In the genomic region with DNA sequence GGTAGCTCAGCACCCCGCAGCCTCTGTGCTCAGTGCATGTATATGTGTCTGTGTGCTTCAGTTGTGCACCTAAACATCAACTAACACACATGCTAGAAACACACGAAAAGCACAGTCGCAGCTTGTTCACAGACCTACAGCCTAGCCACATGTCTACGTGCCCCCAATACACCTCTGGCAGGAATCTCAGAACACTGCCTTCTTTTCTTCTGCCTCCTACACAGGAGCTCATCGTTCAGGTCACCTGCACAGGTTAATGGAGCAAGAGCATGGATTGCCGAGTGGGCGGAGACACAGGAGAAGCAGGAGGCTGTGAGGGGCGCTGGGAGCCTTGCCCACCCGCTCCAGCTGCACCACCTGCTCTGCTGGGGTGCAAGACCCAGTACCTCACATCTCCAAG, we compare ENCODE assay signal across 26 cellular contexts. TPM values are rescaled to one million over a fixed set of nuclear protein-coding genes. Genes with fewer than 3 reads are reported as not detected.
DNase-seq lines count a peak whose midpoint lies in the region; ATAC-seq and TF ChIP-seq lines count a peak whose summit lies in the region.
"Had no signal": no experiment of that assay in that cellular context is flagged by ENCODE, and none has a peak within 500 bp of the region (broad histone marks: within the 10 kb centered on the region; RNA-seq: fewer than 3 reads in every experiment).

No MANE protein-coding gene starts in this region.

- CTCF ChIA-PET in HCT116 (lab: Charles Lee), result interaction anchor here (0.8 to 2.7 kb wide), 7 partner anchors 9 to 274 kb away, joined by 3 to 15 read pairs (median 4); partner anchors contain the start of genes LZIC and NMNAT1
- CTCF ChIA-PET in PC-9 (lab: Charles Lee), result interaction anchor here (0.5 to 1.8 kb wide), 5 partner anchors 14 to 78 kb away, joined by 3 to 16 read pairs (median 7); partner anchors contain the start of genes LZIC and NMNAT1

- H2BK15ac ChIP-seq in neuronal stem cell (ENCODE audit: low read length), result no peak overlapping the region

- no peak overlapping the region for H4K8ac ChIP-seq in neuronal stem cell (ENCODE audit: low read depth, low read length)

- H3K9ac ChIP-seq in HCT116 (ENCODE audit: low read length) (no peak overlapping the region), neuronal stem cell (ENCODE audit: low read depth, low read length, poor library complexity) (no peak overlapping the region), neural progenitor cell (no peak overlapping the region)
- H3K9ac ChIP-seq: KMS-11, SK-N-SH had no signal

- no peaks in the 10 kb centered on the region for H3K9me2 ChIP-seq in HCT116 (ENCODE audit: insufficient read depth)
- H3K9me2 ChIP-seq in PC-9 (ENCODE audit: insufficient read depth), result no peaks in the 10 kb centered on the region
- H3K9me2 ChIP-seq: SK-N-SH had no signal

- H3K4me1 ChIP-seq in HCT116 (ENCODE audit: control insufficient read depth in 1 of 2, insufficient read depth in 2 of 2, low read length in 2 of 2) (peaks cover 20 to 38% of the 10 kb centered on the region in 2 experiments), PC-9 (replicated peaks; ENCODE audit: insufficient read depth) (peaks cover 32% of the 10 kb centered on the region), esophagus squamous epithelium (peaks cover 27 to 82% (median 27%) of the 10 kb centered on the region in 3 donors), neuronal stem cell (ENCODE audit: control insufficient read depth in 2 of 2, insufficient read depth in 1 of 2, low read depth in 1 of 2, low read length in 2 of 2) (peaks cover 7 to 10% of the 10 kb centered on the region in 2 donors), neural progenitor cell (peaks cover 9% of the 10 kb centered on the region)
- H3K4me1 ChIP-seq: Caco-2 had no signal

- no peak overlapping the region for H3K4me3 Mint-ChIP-seq in neural progenitor cell
- H3K4me3 Mint-ChIP-seq: CD8-positive, alpha-beta T cell; IgD-negative memory B cell had no signal

- H2BK120ac ChIP-seq in neuronal stem cell (ENCODE audit: low read depth, low read length), result no peak overlapping the region

- RAD21 ChIA-PET in HCT116 (lab: Charles Lee; ENCODE audit: low non-redundant PET in 1 of 2, low total read pairs in 2 of 2, uncharacterized antibody in 2 of 2, unreplicated experiment in 2 of 2), result interaction anchor here (0.5 to 1.8 kb wide), 4 partner anchors 32 to 275 kb away, joined by 3 to 13 read pairs (median 6); partner anchors contain the start of gene CTNNBIP1 (in 1 of the 2)

- POLR2A ChIA-PET in HCT116 (lab: Charles Lee), result interaction anchor here (0.9 to 1.8 kb wide), 3 partner anchors 12 to 65 kb away, joined by 3 to 11 read pairs (median 4); partner anchors contain the start of genes LZIC and NMNAT1
- POLR2A ChIA-PET in PC-9 (lab: Charles Lee; ENCODE audit: unreplicated experiment), result interaction anchor here (0.5 to 0.6 kb wide), 3 partner anchors 35 to 168 kb away, joined by 5 to 6 read pairs (median 5); no protein-coding TSS in a partner anchor

- peak overlapping the region; percentile 17 for H3K27ac ChIP-seq in HCT116 (ENCODE audit: low read depth, low read length)
- H3K27ac ChIP-seq in PC-9, result no peak overlapping the region
- H3K27ac ChIP-seq in esophagus squamous epithelium, result peak overlapping the region; percentile 44 to 89 (median 73)
- H3K27ac ChIP-seq in neuronal stem cell (replicated peaks; ENCODE audit: low read length), result no peak overlapping the region
- no peak overlapping the region for H3K27ac ChIP-seq in neural progenitor cell
- H3K27ac ChIP-seq: KMS-11 had no signal

- H3K79me2 ChIP-seq in HCT116 (ENCODE audit: insufficient read depth, low read length), result no peaks in the 10 kb centered on the region
- H3K79me2 ChIP-seq in PC-9 (ENCODE audit: low read depth), result no peaks in the 10 kb centered on the region
- no peaks in the 10 kb centered on the region for H3K79me2 ChIP-seq in neural progenitor cell (ENCODE audit: low read depth)

- H2AFZ ChIP-seq in HCT116 (ENCODE audit: low read depth, low read length, poor library complexity, severe bottlenecking) (no peak overlapping the region), PC-9 (no peak overlapping the region), neuronal stem cell (ENCODE audit: low read length) (no peak overlapping the region), neural progenitor cell (replicated peaks) (no peak overlapping the region)

- H3K14ac ChIP-seq in neuronal stem cell (ENCODE audit: low read length), result peak overlapping the region; percentile 58

- H3K4me2 ChIP-seq in HCT116 (ENCODE audit: low read length) (peak overlapping the region; percentile 73), PC-9 (peak overlapping the region; percentile 70), neuronal stem cell (ENCODE audit: insufficient read depth, low read length, poor library complexity, severe bottlenecking) (no peak overlapping the region), neural progenitor cell (no peak overlapping the region)
- H3K4me2 ChIP-seq: KMS-11, SK-N-SH had no signal

- no peak overlapping the region for H2AK5ac ChIP-seq in neuronal stem cell (ENCODE audit: low read depth, low read length)

- WGBS in esophagus squamous epithelium, 2 donors, result 66 to 68% methylated on average over 4 to 7 of the region's 9 CpGs
- no CpG with 5 or more reads among the region's 9 CpGs for WGBS in neuronal stem cell (ENCODE audit: extremely low coverage in 2 of 2, insufficient read length in 2 of 2, insufficient replicate concordance in 1 of 2), 2 donors

- H3K4me3 ChIP-seq in HCT116 (replicated peaks in 1 of 2; ENCODE audit: low read depth in 1 of 2, low read length in 2 of 2), result peak overlapping the region in 1 of 2 experiments; percentile 36; a peak in 1 of 4 replicates
- H3K4me3 ChIP-seq in PC-9, result no peak overlapping the region
- no peak overlapping the region for H3K4me3 ChIP-seq in esophagus squamous epithelium
- H3K4me3 ChIP-seq in neuronal stem cell (ENCODE audit: low read length in 2 of 2), result no peak overlapping the region
- no peak overlapping the region for H3K4me3 ChIP-seq in neural progenitor cell
- H3K4me3 ChIP-seq: GM12878 had no signal

- H4K91ac ChIP-seq in neuronal stem cell (ENCODE audit: low read depth, low read length, poor library complexity), result no peak overlapping the region

- TF ChIP-seq POLR2A in HCT116 (IDR thresholded peaks at IDR 0.05; ENCODE audit: borderline replicate concordance, extremely low read depth, insufficient read depth, insufficient read length) (no peak), esophagus squamous epithelium (IDR thresholded peaks at IDR 0.05) (no peak)

- H3F3A ChIP-seq in PC-9 (ENCODE audit: insufficient read depth, low read depth) (peaks cover 27% of the 10 kb centered on the region), neural progenitor cell (ENCODE audit: low read depth) (peaks cover 9% of the 10 kb centered on the region)

- no peak for ATAC-seq in HCT116
- ATAC-seq: CD8-positive, alpha-beta T cell; GM12878 had no signal

- peaks cover 21% of the 10 kb centered on the region for H3K4me1 Mint-ChIP-seq in neural progenitor cell

- H3K9me3 Mint-ChIP-seq in neural progenitor cell, result no peaks in the 10 kb centered on the region
- H3K9me3 Mint-ChIP-seq: CD8-positive, alpha-beta T cell; IgD-negative memory B cell had no signal

- H3K27me3 ChIP-seq in HCT116 (ENCODE audit: insufficient read depth, low read length) (no peaks in the 10 kb centered on the region), PC-9 (ENCODE audit: insufficient read depth, low read depth) (no peaks in the 10 kb centered on the region), esophagus squamous epithelium (no peaks in the 10 kb centered on the region), neuronal stem cell (ENCODE audit: control insufficient read depth in 3 of 3, insufficient read depth in 3 of 3, low read depth in 1 of 3, low read length in 3 of 3) (no peaks in the 10 kb centered on the region), neural progenitor cell (no peaks in the 10 kb centered on the region)
- H3K27me3 ChIP-seq: Peyer's patch had no signal

- TF ChIP-seq CTCF in HCT116 (IDR thresholded peaks at IDR 0.05 in 2 of 3, conservative IDR thresholded peaks at IDR 0.05 in 1 of 3; ENCODE audit: borderline replicate concordance in 1 of 3, insufficient read depth in 1 of 3, low read depth in 2 of 3, low read length in 2 of 3) (no peak), PC-9 (conservative IDR thresholded peaks at IDR 0.05) (no peak), esophagus squamous epithelium (IDR thresholded peaks at IDR 0.05) (no peak), neural progenitor cell (IDR thresholded peaks at IDR 0.05) (no peak)

- peaks cover 5% of the 10 kb centered on the region for H3K36me3 Mint-ChIP-seq in neural progenitor cell
- H3K36me3 Mint-ChIP-seq: CD8-positive, alpha-beta T cell; IgD-negative memory B cell had no signal

- H3K4ac ChIP-seq in neuronal stem cell (ENCODE audit: low read length), result no peak overlapping the region

- no peak overlapping the region for H3K27ac Mint-ChIP-seq in neural progenitor cell
- H3K27ac Mint-ChIP-seq: CD8-positive, alpha-beta T cell; IgD-negative memory B cell had no signal

- no peak overlapping the region for H2BK12ac ChIP-seq in neuronal stem cell (ENCODE audit: low read length)

- BruUV-seq in HCT116 (replicated peaks; lab: Mats Ljungman, UMichigan), result no TSS peak
- BruUV-seq in PC-9 (replicated peaks; lab: Mats Ljungman, UMichigan), result no TSS peak

- peaks cover 9% of the 10 kb centered on the region for H3K27me3 Mint-ChIP-seq in neural progenitor cell (ENCODE audit: insufficient read depth, low read depth)
- H3K27me3 Mint-ChIP-seq: IgD-negative memory B cell had no signal

- H3K9me3 ChIP-seq in HCT116 (ENCODE audit: control insufficient read depth in 1 of 2, insufficient read depth in 1 of 2, low read depth in 1 of 2, low read length in 2 of 2) (no peaks in the 10 kb centered on the region), PC-9 (ENCODE audit: insufficient read depth, low read depth) (no peaks in the 10 kb centered on the region), esophagus squamous epithelium (no peaks in the 10 kb centered on the region), neuronal stem cell (replicated peaks in 1 of 2; ENCODE audit: control insufficient read depth in 2 of 2, insufficient read depth in 1 of 2, low read depth in 1 of 2, low read length in 2 of 2) (no peaks in the 10 kb centered on the region), neural progenitor cell (ENCODE audit: low read depth) (no peaks in the 10 kb centered on the region)
- H3K9me3 ChIP-seq: Caco-2, Peyer's patch, SK-N-SH had no signal

- no peak for TF ChIP-seq RAD21 in HCT116 (IDR thresholded peaks at IDR 0.05; ENCODE audit: low read depth)

- H4K20me1 ChIP-seq in HCT116 (ENCODE audit: insufficient read depth) (no peaks in the 10 kb centered on the region), PC-9 (ENCODE audit: insufficient read depth) (no peaks in the 10 kb centered on the region), neural progenitor cell (ENCODE audit: low read depth) (no peaks in the 10 kb centered on the region)

- H3K79me1 ChIP-seq in neuronal stem cell (ENCODE audit: low read depth, low read length), result peaks cover 15% of the 10 kb centered on the region

- no peak overlapping the region for H3K23ac ChIP-seq in neuronal stem cell (ENCODE audit: low read depth, low read length, poor library complexity)

- intact Hi-C loops in HCT116 (cut with micrococcal nuclease), result loop anchor here (1.0 to 5.0 kb wide), 3 partner anchors 64 to 549 kb away; no protein-coding TSS in a partner anchor
- intact Hi-C loops in PC-9 (cut with micrococcal nuclease; ENCODE audit: unreplicated experiment), result loop anchor here (1.0 kb wide), 5 partner anchors 15 to 550 kb away; partner anchors contain the start of genes CTNNBIP1, LZIC, NMNAT1 and UBE4B
- intact Hi-C loops in esophagus squamous epithelium (cut with DNase I), result loop anchor here (5.0 kb wide), 1 partner anchor 64 kb away; the partner anchor contains the start of genes LZIC and NMNAT1

- H3K36me3 ChIP-seq in HCT116 (ENCODE audit: control insufficient read depth in 1 of 2, insufficient read depth in 2 of 2, low read length in 2 of 2), result no peaks in the 10 kb centered on the region
- no peaks in the 10 kb centered on the region for H3K36me3 ChIP-seq in PC-9 (ENCODE audit: low read depth)
- H3K36me3 ChIP-seq in esophagus squamous epithelium, result peaks cover 0 to 19% (median 0%) of the 10 kb centered on the region in 3 donors
- peaks cover 3 to 9% of the 10 kb centered on the region in 2 donors for H3K36me3 ChIP-seq in neuronal stem cell (replicated peaks in 1 of 2; ENCODE audit: control insufficient read depth in 2 of 2, insufficient read depth in 2 of 2, low read length in 2 of 2)
- no peaks in the 10 kb centered on the region for H3K36me3 ChIP-seq in neural progenitor cell
- H3K36me3 ChIP-seq: Peyer's patch had no signal

- DNase-seq in HCT116 (ENCODE audit: low read depth, low spot score) (no peak), PC-9 (no peak), esophagus squamous epithelium (lab: John Stamatoyannopoulos, UW) (no peak), neuronal stem cell (ENCODE audit: low spot score) (no peak), NCI-H1417 (lab: John Stamatoyannopoulos, UW) (no peak), neural progenitor cell (ENCODE audit: low spot score) (no peak)
- no peak for DNase-seq in stimulated activated CD4-positive, alpha-beta T cell treated with anti-CD3 and anti-CD28 coated beads, Interleukin-4, amount 100 ng/mL, for 24 hours
- DNase-seq: C1 segment of cervical spinal cord; Caco-2; CD8-positive, alpha-beta T cell; DMS 273 treated with DMSO at 0.1 percent for 48 hours; DMS79; EL; GDM1; GOT3; HCEC 1CT; MM.1S; NCI-H1048; NCI-H1417 treated with DMSO at 0.1 percent for 48 hours; NCI-H1694 treated with DMSO at 0.1 percent for 48 hours; SK-N-SH; SW 1271 had no signal

- no peak overlapping the region for H3K18ac ChIP-seq in neuronal stem cell (ENCODE audit: low read length)

- no peak overlapping the region for H2BK5ac ChIP-seq in neuronal stem cell (ENCODE audit: low read length)

RNA-seq across cellular contexts. Expression of gene CTNNBIP1, which starts 31.6 kb away (rescaled TPM):
- total RNA-seq in HCT116 (2021; ENCODE audit: unreplicated experiment) (31.3 TPM), PC-9 (2021) (58.9 and 70.5 TPM in 2 replicates), esophagus squamous epithelium (100 to 1,000 TPM in 2 of 4 donors, 10 to 100 TPM in 2; 76.1 to 186 (median 118) TPM), neural progenitor cell (ENCODE audit: low replicate concordance) (68.8 and 96.0 TPM in 2 replicates)
- polyA plus RNA-seq in HCT116 (2012), result 33.7 and 43.0 TPM in 2 replicates
- polyA plus RNA-seq in neuronal stem cell (2013, experiment 1 of 2), result 123 TPM
- polyA plus RNA-seq in neuronal stem cell (2013, experiment 2 of 2), result 121 TPM

RNA-seq across cellular contexts. Expression of gene CLSTN1, which starts 54.7 kb away (rescaled TPM):
- total RNA-seq in HCT116 (2021; ENCODE audit: unreplicated experiment), result 113 TPM
- 128 TPM in 2 replicates for polyA plus RNA-seq in HCT116 (2012)
- total RNA-seq in PC-9 (2021), result 138 and 140 TPM in 2 replicates
- 10 to 100 TPM; 57.3 to 68.4 (median 65.3) TPM for total RNA-seq in esophagus squamous epithelium
- 114 TPM for polyA plus RNA-seq in neuronal stem cell (2013, experiment 1 of 2)
- 114 TPM for polyA plus RNA-seq in neuronal stem cell (2013, experiment 2 of 2)
- total RNA-seq in neural progenitor cell (ENCODE audit: low replicate concordance), result 75.4 and 112 TPM in 2 replicates

Comparison
In these comparisons a context has a peak if more than half of its experiments do, and no peak if none do; other contexts are left out.
1. H3K27ac ChIP-seq: peak in HCT116 (single experiment) and esophagus squamous epithelium (4 of 4); none in PC-9 (single experiment), neuronal stem cell (single experiment) and neural progenitor cell (single experiment).
2. H3K4me2 ChIP-seq: peak in HCT116 (single experiment) and PC-9 (single experiment); none in neuronal stem cell (single experiment) and neural progenitor cell (single experiment).